In genomic region chr4:55445921-55446577, GRCh38 we compare ENCODE assay signal across 13 cellular contexts. TPM values are rescaled to one million over a fixed set of nuclear protein-coding genes. Genes with fewer than 3 reads are reported as not detected.
A peak's percentile ranks its signal among the peaks of the same experiment; 100 is the strongest.
DNase-seq lines count a peak whose midpoint lies in the region; FAIRE-seq lines count a peak whose summit lies in the region.
"Had no signal": no experiment of that assay in that cellular context is flagged by ENCODE, and none has a peak within 500 bp of the region (broad histone marks: within the 10 kb centered on the region; RNA-seq: fewer than 3 reads in every experiment).

No MANE protein-coding gene starts in this region.

- peaks cover 72% of the 10 kb centered on the region for H3K36me3 Mint-ChIP-seq in activated T-cell treated with anti-CD3 and anti-CD28 coated beads, Interleukin-2, amount 50 U/mL, for 24 hours (ENCODE audit: low read depth)

- H3K9me3 Mint-ChIP-seq in activated T-cell treated with anti-CD3 and anti-CD28 coated beads, Interleukin-2, amount 50 U/mL, for 24 hours: no peaks in the 10 kb centered on the region
- H3K9me3 Mint-ChIP-seq: activated B cell treated with CpG ODN at 0.5 μM for 24 hours had no signal

- H3K4me3 Mint-ChIP-seq in activated T-cell treated with anti-CD3 and anti-CD28 coated beads, Interleukin-2, amount 50 U/mL, for 24 hours: no peak overlapping the region
- H3K4me3 Mint-ChIP-seq: activated B cell treated with CpG ODN at 0.5 μM for 24 hours had no signal

- FAIRE-seq in urothelium cell line (lab: Jason Lieb, UNC): no peak
- FAIRE-seq: endothelial cell of umbilical vein had no signal

- H3K4me1 Mint-ChIP-seq in activated T-cell treated with anti-CD3 and anti-CD28 coated beads, Interleukin-2, amount 50 U/mL, for 24 hours (ENCODE audit: low read depth): peaks cover 17% of the 10 kb centered on the region
- H3K4me1 Mint-ChIP-seq: activated B cell treated with CpG ODN at 0.5 μM for 24 hours had no signal

- DNase-seq in HCEC 1CT: peak; percentile 81
- peak; percentile 61 for DNase-seq in SKM-1 (lab: John Stamatoyannopoulos, UW; ENCODE audit: unreplicated experiment)
- DNase-seq in fibroblast of the conjunctiva (ENCODE audit: low read depth): peak; percentile 10
- peak; percentile 37 for DNase-seq in urothelium cell line (ENCODE audit: low spot score)
- no peak for DNase-seq in activated T-cell treated with anti-CD3 and anti-CD28 coated beads, Interleukin-2, amount 50 U/mL, for 24 hours
- DNase-seq in ureter (ENCODE audit: low spot score): no peak
- DNase-seq in activated T-cell treated with anti-CD3 and anti-CD28 coated beads, Interleukin-2, amount 50 U/mL, for 1 hour: no peak
- DNase-seq: activated B cell treated with CpG ODN at 0.5 μM for 24 hours, DMS79 treated with DMSO at 0.1 percent for 48 hours, mucosa of descending colon, NCI-H446, substantia nigra had no signal

- H3K27me3 Mint-ChIP-seq in activated T-cell treated with anti-CD3 and anti-CD28 coated beads, Interleukin-2, amount 50 U/mL, for 24 hours: no peaks in the 10 kb centered on the region
- H3K27me3 Mint-ChIP-seq: activated B cell treated with CpG ODN at 0.5 μM for 24 hours had no signal

- H3K27ac Mint-ChIP-seq in activated T-cell treated with anti-CD3 and anti-CD28 coated beads, Interleukin-2, amount 50 U/mL, for 24 hours: no peak overlapping the region
- H3K27ac Mint-ChIP-seq: activated B cell treated with CpG ODN at 0.5 μM for 24 hours had no signal

RNA-seq across cellular contexts. Expression of gene TMEM165, which starts 50.3 kb away (rescaled TPM):
- 188 TPM for total RNA-seq in ureter

Comparison
In these comparisons a context has a peak if more than half of its experiments do, and no peak if none do; other contexts are left out.
1. DNase-seq: peak in HCEC 1CT (single experiment), SKM-1 (single experiment), fibroblast of the conjunctiva (single experiment) and urothelium cell line (single experiment); none in activated T-cell treated with anti-CD3 and anti-CD28 coated beads, Interleukin-2, amount 50 U/mL, for 24 hours (single experiment), ureter (single experiment) and activated T-cell treated with anti-CD3 and anti-CD28 coated beads, Interleukin-2, amount 50 U/mL, for 1 hour (single experiment).